In the genomic region with DNA sequence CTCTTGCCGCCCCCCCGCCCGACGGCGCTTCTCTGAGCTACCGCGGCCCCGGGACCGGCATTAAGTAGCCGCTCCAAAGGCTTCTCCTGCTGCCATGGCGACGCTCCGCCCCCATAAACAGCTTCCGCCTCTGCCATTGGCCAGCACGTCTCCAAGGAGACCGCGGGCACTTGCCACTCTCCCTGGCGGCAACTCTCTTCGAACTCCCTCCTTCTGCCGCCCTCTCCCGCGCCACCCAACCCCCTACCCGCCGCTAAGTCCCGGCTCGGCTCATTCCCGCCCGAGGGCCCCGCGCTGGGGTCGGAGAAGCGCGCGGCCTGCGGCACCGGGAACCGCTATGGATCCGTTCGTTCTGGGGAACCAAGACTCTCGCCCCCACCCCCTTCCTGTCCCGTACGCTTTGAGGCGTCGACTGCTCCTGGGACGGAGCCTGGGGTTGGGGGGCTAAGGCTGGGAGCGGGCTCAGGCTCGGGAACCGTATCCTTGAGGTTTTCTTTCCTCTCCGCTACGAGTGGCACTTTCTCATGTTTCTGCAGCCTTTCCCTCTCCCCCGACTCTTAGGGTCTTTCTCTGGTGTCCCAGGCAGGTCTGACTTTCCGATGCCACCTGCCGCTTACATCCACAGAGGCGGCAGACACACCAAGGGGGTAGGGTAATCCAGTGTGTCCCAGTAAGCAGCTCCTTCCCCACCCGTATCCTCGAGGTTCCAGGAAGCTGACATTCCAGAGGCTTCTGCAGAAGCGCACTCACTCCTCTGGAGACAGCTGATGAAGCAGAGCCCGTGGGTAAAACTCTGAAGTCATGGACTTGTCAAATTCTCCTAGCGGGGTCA, we compare ENCODE assay signal across 1 cellular context.
A peak's percentile ranks its signal among the peaks of the same experiment; 100 is the strongest.
TF ChIP-seq lines count a peak whose summit lies in the region.

A gene with protein sequence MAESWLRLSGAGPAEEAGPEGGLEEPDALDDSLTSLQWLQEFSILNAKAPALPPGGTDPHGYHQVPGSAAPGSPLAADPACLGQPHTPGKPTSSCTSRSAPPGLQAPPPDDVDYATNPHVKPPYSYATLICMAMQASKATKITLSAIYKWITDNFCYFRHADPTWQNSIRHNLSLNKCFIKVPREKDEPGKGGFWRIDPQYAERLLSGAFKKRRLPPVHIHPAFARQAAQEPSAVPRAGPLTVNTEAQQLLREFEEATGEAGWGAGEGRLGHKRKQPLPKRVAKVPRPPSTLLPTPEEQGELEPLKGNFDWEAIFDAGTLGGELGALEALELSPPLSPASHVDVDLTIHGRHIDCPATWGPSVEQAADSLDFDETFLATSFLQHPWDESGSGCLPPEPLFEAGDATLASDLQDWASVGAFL (minus strand): TSS at position 34 of the 832 bp plus-strand sequence. CDS start 850 bp downstream, outside the sequence.

TF ChIP-seq in H1, 55 proteins besides CTCF, POLR2A, EP300 and RAD21:
- TF ChIP-seq EGR1 (IDR thresholded peaks at IDR 0.05; ENCODE audit: borderline replicate concordance, low read depth, low read length) (peak; percentile 70; the same call in 1 of the 2 replicates), SP1 (IDR thresholded peaks at IDR 0.05; ENCODE audit: low read depth, low read length) (peak; percentile 93), TAF1 (IDR thresholded peaks at IDR 0.05; ENCODE audit: low read depth, low read length) (0 out of 2 replicates have a peak, but pooled peaks have one; percentile 49), KDM4A (IDR thresholded peaks at IDR 0.05; ENCODE audit: low read depth, low read length, severe bottlenecking) (peak; percentile 86), RNF2 (IDR thresholded peaks at IDR 0.05; ENCODE audit: borderline replicate concordance, low read depth, low read length, missing control alignments, poor library complexity, severe bottlenecking) (peak; percentile 32), RFX5 (IDR thresholded peaks at IDR 0.05; ENCODE audit: borderline replicate concordance, low read depth, low read length) (no peak), SAP30 (IDR thresholded peaks at IDR 0.05; ENCODE audit: insufficient read depth, insufficient replicate concordance, low read length) (peak; percentile 70), SP4 (IDR thresholded peaks at IDR 0.05; ENCODE audit: low read length) (peak; percentile 67; the same call in 1 of the 2 replicates), JUN (IDR thresholded peaks at IDR 0.05; ENCODE audit: low read depth, low read length) (no peak), RBBP5 (IDR thresholded peaks at IDR 0.05; ENCODE audit: borderline replicate concordance, low read depth, low read length) (peak; percentile 70), BRCA1 (IDR thresholded peaks at IDR 0.05; ENCODE audit: low read depth, low read length) (no peak), EZH2 (IDR thresholded peaks at IDR 0.05; ENCODE audit: low read depth, low read length, severe bottlenecking) (peak; percentile 49), SIN3A (conservative IDR thresholded peaks at IDR 0.05 in 1 of 2, IDR thresholded peaks at IDR 0.05 in 1 of 2; ENCODE audit: low read depth in 1 of 2, low read length in 2 of 2) (peak; percentile 98 to 100), ASH2L (IDR thresholded peaks at IDR 0.05; ENCODE audit: low read length) (peak; percentile 88), CTBP2 (IDR thresholded peaks at IDR 0.05; ENCODE audit: borderline replicate concordance, insufficient read depth, insufficient read length, low read length) (peak; percentile 96), SIX5 (IDR thresholded peaks at IDR 0.05; ENCODE audit: low read depth, low read length) (no peak), TBP (IDR thresholded peaks at IDR 0.05; ENCODE audit: low read depth, low read length) (peak; percentile 47; the same call in 1 of the 2 replicates), KDM1A (IDR thresholded peaks at IDR 0.05; ENCODE audit: borderline replicate concordance, low read length) (0 out of 2 replicates have a peak, but pooled peaks have one; percentile 31), HDAC2 (IDR thresholded peaks at IDR 0.05; ENCODE audit: borderline replicate concordance in 1 of 2, low read depth in 2 of 2, low read length in 2 of 2) (peak in 1 of 2 experiments; percentile 76; a peak in 1 of 4 replicates), CHD2 (IDR thresholded peaks at IDR 0.05; ENCODE audit: low read length) (peak; percentile 74), TAF7 (optimal IDR thresholded peaks at IDR 0.05; ENCODE audit: borderline replicate concordance, low read depth, low read length) (no peak)
- TF ChIP-seq, protein P1, sequence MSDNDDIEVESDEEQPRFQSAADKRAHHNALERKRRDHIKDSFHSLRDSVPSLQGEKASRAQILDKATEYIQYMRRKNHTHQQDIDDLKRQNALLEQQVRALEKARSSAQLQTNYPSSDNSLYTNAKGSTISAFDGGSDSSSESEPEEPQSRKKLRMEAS (IDR thresholded peaks at IDR 0.05), result peak; percentile 47
- TF ChIP-seq, protein P2, sequence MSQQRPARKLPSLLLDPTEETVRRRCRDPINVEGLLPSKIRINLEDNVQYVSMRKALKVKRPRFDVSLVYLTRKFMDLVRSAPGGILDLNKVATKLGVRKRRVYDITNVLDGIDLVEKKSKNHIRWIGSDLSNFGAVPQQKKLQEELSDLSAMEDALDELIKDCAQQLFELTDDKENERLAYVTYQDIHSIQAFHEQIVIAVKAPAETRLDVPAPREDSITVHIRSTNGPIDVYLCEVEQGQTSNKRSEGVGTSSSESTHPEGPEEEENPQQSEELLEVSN (IDR thresholded peaks at IDR 0.05), result peak; percentile 91
TF ChIP-seq in H1: peak in this region for 18.
